Comparison of ENCODE assay signal across 16 cellular contexts in the genomic region with DNA sequence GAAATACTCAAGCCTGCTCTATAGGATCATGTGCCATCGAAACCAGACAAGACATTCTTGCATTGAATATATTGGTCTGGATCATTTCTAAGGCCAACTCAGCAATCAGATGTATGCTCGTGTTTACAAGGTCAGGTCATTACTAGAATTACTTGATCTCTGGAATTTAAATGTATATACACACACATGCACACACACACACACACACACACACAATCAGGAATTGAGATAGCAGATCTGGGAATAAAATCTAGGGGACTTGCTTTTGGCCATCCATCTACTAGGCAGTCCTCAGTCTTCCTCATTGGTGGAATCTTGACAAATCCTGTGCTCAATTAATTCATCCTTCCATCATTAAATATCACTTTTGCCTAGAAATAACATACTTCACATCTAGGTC. TPM values are rescaled to one million over a fixed set of nuclear protein-coding genes. Genes with fewer than 3 reads are reported as not detected.
DNase-seq lines count a peak whose midpoint lies in the region; ATAC-seq and TF ChIP-seq lines count a peak whose summit lies in the region.
"Had no signal": no experiment of that assay in that cellular context is flagged by ENCODE, and none has a peak within 500 bp of the region (broad histone marks: within the 10 kb centered on the region; RNA-seq: fewer than 3 reads in every experiment).

No MANE protein-coding gene starts in this region.

- no peak for ATAC-seq in activated CD8-positive, alpha-beta T cell treated with anti-CD3 and anti-CD28 coated beads, Interleukin-2, amount 10 ng/mL, durations not matched to agents 7 days and 5 days
- ATAC-seq in activated CD8-positive, alpha-beta T cell treated with anti-CD3 and anti-CD28 coated beads for 36 hours = no peak
- ATAC-seq in CD4-positive, CD25-positive, alpha-beta regulatory T cell (ENCODE audit: low read depth in 2 of 2) = no peak
- no peak for ATAC-seq in T-helper 17 cell

- no peaks in the 10 kb centered on the region for H3K9me3 Mint-ChIP-seq in activated CD8-positive, alpha-beta T cell treated with anti-CD3 and anti-CD28 coated beads, Interleukin-2, amount 10 ng/mL, durations not matched to agents 7 days and 5 days (ENCODE audit: insufficient read depth)
- H3K9me3 Mint-ChIP-seq in activated CD8-positive, alpha-beta T cell treated with anti-CD3 and anti-CD28 coated beads for 36 hours = no peaks in the 10 kb centered on the region
- no peaks in the 10 kb centered on the region for H3K9me3 Mint-ChIP-seq in CD4-positive, CD25-positive, alpha-beta regulatory T cell
- H3K9me3 Mint-ChIP-seq in immature natural killer cell = no peaks in the 10 kb centered on the region
- H3K9me3 Mint-ChIP-seq: HFFc6 had no signal

- H3K4me3 Mint-ChIP-seq in activated CD8-positive, alpha-beta T cell treated with anti-CD3 and anti-CD28 coated beads, Interleukin-2, amount 10 ng/mL, durations not matched to agents 7 days and 5 days = no peak overlapping the region
- no peak overlapping the region for H3K4me3 Mint-ChIP-seq in activated CD8-positive, alpha-beta T cell treated with anti-CD3 and anti-CD28 coated beads for 36 hours
- peak overlapping the region; percentile 69 to 95 (median 82) for H3K4me3 Mint-ChIP-seq in CD4-positive, CD25-positive, alpha-beta regulatory T cell
- H3K4me3 Mint-ChIP-seq in T-helper 17 cell = no peak overlapping the region
- H3K4me3 Mint-ChIP-seq in immature natural killer cell = peak overlapping the region in 4 of 5 donors; percentile 7 to 36 (median 22)
- H3K4me3 Mint-ChIP-seq: HFFc6 had no signal

- TF ChIP-seq CTCF in activated CD8-positive, alpha-beta T cell treated with anti-CD3 and anti-CD28 coated beads for 36 hours (IDR thresholded peaks at IDR 0.05) = no peak

- CTCF ChIA-PET in activated CD8-positive, alpha-beta T cell treated with anti-CD3 and anti-CD28 coated beads, Interleukin-2, amount 10 ng/mL, durations not matched to agents 7 days and 5 days (lab: Charles Lee) = no interaction called here
- CTCF ChIA-PET in activated CD8-positive, alpha-beta T cell treated with anti-CD3 and anti-CD28 coated beads for 36 hours (lab: Charles Lee) = no interaction called here

- H3K27me3 Mint-ChIP-seq in activated CD8-positive, alpha-beta T cell treated with anti-CD3 and anti-CD28 coated beads, Interleukin-2, amount 10 ng/mL, durations not matched to agents 7 days and 5 days (ENCODE audit: low read depth) = no peaks in the 10 kb centered on the region
- no peaks in the 10 kb centered on the region for H3K27me3 Mint-ChIP-seq in activated CD8-positive, alpha-beta T cell treated with anti-CD3 and anti-CD28 coated beads for 36 hours
- H3K27me3 Mint-ChIP-seq in CD4-positive, CD25-positive, alpha-beta regulatory T cell = no peaks in the 10 kb centered on the region
- no peaks in the 10 kb centered on the region for H3K27me3 Mint-ChIP-seq in T-helper 17 cell
- peaks cover 4 to 19% (median 10%) of the 10 kb centered on the region in 3 donors for H3K27me3 Mint-ChIP-seq in immature natural killer cell (ENCODE audit: low read depth in 3 of 3)

- H3K27ac ChIP-seq in CD4-positive, CD25-positive, alpha-beta regulatory T cell (ENCODE audit: insufficient read depth, low read length, poor library complexity, severe bottlenecking) = peak overlapping the region; percentile 75
- H3K27ac ChIP-seq: PC-9 had no signal

- peak overlapping the region; percentile 40 for H3K27ac Mint-ChIP-seq in activated CD8-positive, alpha-beta T cell treated with anti-CD3 and anti-CD28 coated beads, Interleukin-2, amount 10 ng/mL, durations not matched to agents 7 days and 5 days
- H3K27ac Mint-ChIP-seq in activated CD8-positive, alpha-beta T cell treated with anti-CD3 and anti-CD28 coated beads for 36 hours = no peak overlapping the region
- H3K27ac Mint-ChIP-seq in CD4-positive, CD25-positive, alpha-beta regulatory T cell = peak overlapping the region; percentile 68 to 98 (median 88)
- peak overlapping the region; percentile 55 for H3K27ac Mint-ChIP-seq in T-helper 17 cell
- H3K27ac Mint-ChIP-seq in immature natural killer cell = peak overlapping the region; percentile 65 to 77 (median 72)
- H3K27ac Mint-ChIP-seq: HFFc6 had no signal

- peaks cover 11% of the 10 kb centered on the region for H3K36me3 ChIP-seq in CD4-positive, CD25-positive, alpha-beta regulatory T cell (ENCODE audit: control insufficient read depth, insufficient read depth, low read length)

- DNase-seq in activated CD8-positive, alpha-beta T cell treated with anti-CD3 and anti-CD28 coated beads, Interleukin-2, amount 10 ng/mL, durations not matched to agents 7 days and 5 days = no peak
- DNase-seq in activated CD8-positive, alpha-beta T cell treated with anti-CD3 and anti-CD28 coated beads for 36 hours = no peak
- DNase-seq in CD4-positive, CD25-positive, alpha-beta regulatory T cell = no peak
- DNase-seq in T-helper 17 cell (no peak), immature natural killer cell (no peak), T1000 (lab: John Stamatoyannopoulos, UW) (no peak), DMS53 treated with DMSO at 0.1 percent for 48 hours (lab: John Stamatoyannopoulos, UW; ENCODE audit: unreplicated experiment) (no peak), NCI-H1436 (lab: John Stamatoyannopoulos, UW) (no peak)
- DNase-seq: 8988T, GOT3, HFFc6, KG1, NCI-H1048, NCI-H1694, NCI-H524, PC-9 had no signal

- intact Hi-C loops in activated CD8-positive, alpha-beta T cell treated with anti-CD3 and anti-CD28 coated beads for 36 hours (cut with micrococcal nuclease) = no loop called here

- H3K4me1 ChIP-seq in CD4-positive, CD25-positive, alpha-beta regulatory T cell (ENCODE audit: control insufficient read depth, insufficient read depth, low read length, poor library complexity, severe bottlenecking) = peaks cover 80% of the 10 kb centered on the region

- H3K9me3 ChIP-seq in CD4-positive, CD25-positive, alpha-beta regulatory T cell (ENCODE audit: control insufficient read depth in 2 of 2, low read length in 2 of 2) = no peaks in the 10 kb centered on the region
- H3K9me3 ChIP-seq in T-helper 17 cell (ENCODE audit: control insufficient read depth, low read length, poor library complexity, severe bottlenecking) = no peaks in the 10 kb centered on the region

- H3K27me3 ChIP-seq in CD4-positive, CD25-positive, alpha-beta regulatory T cell (ENCODE audit: control insufficient read depth, insufficient read depth, low read length) = no peaks in the 10 kb centered on the region

- H3K4me1 Mint-ChIP-seq in activated CD8-positive, alpha-beta T cell treated with anti-CD3 and anti-CD28 coated beads, Interleukin-2, amount 10 ng/mL, durations not matched to agents 7 days and 5 days (ENCODE audit: low read depth) = peaks cover 67% of the 10 kb centered on the region
- peaks cover 54% of the 10 kb centered on the region for H3K4me1 Mint-ChIP-seq in activated CD8-positive, alpha-beta T cell treated with anti-CD3 and anti-CD28 coated beads for 36 hours (ENCODE audit: low read depth)
- H3K4me1 Mint-ChIP-seq in CD4-positive, CD25-positive, alpha-beta regulatory T cell = peaks cover 49 to 82% (median 62%) of the 10 kb centered on the region in 4 donors
- H3K4me1 Mint-ChIP-seq in T-helper 17 cell (peaks cover 62% of the 10 kb centered on the region), immature natural killer cell (peaks cover 77 to 86% of the 10 kb centered on the region in 2 donors)

- H3K4me3 ChIP-seq in CD4-positive, CD25-positive, alpha-beta regulatory T cell (ENCODE audit: low read depth, low read length) = peak overlapping the region; percentile 56
- H3K4me3 ChIP-seq: PC-9 had no signal

- H3K36me3 Mint-ChIP-seq in activated CD8-positive, alpha-beta T cell treated with anti-CD3 and anti-CD28 coated beads, Interleukin-2, amount 10 ng/mL, durations not matched to agents 7 days and 5 days (ENCODE audit: low read depth) = peaks cover 46% of the 10 kb centered on the region
- H3K36me3 Mint-ChIP-seq in activated CD8-positive, alpha-beta T cell treated with anti-CD3 and anti-CD28 coated beads for 36 hours (ENCODE audit: low read depth) = peaks cover 7% of the 10 kb centered on the region
- H3K36me3 Mint-ChIP-seq in CD4-positive, CD25-positive, alpha-beta regulatory T cell = peaks cover 26% of the 10 kb centered on the region
- H3K36me3 Mint-ChIP-seq in T-helper 17 cell (ENCODE audit: low read depth) = peaks cover 2% of the 10 kb centered on the region
- H3K36me3 Mint-ChIP-seq in immature natural killer cell = peaks cover 0 to 8% (median 7%) of the 10 kb centered on the region in 3 donors

- POLR2A ChIA-PET in activated CD8-positive, alpha-beta T cell treated with anti-CD3 and anti-CD28 coated beads, Interleukin-2, amount 10 ng/mL, durations not matched to agents 7 days and 5 days (lab: Charles Lee) = no interaction called here
- POLR2A ChIA-PET in activated CD8-positive, alpha-beta T cell treated with anti-CD3 and anti-CD28 coated beads for 36 hours (lab: Charles Lee) = interaction anchor here (0.6 kb wide), 1 partner anchor 52 kb away, joined by 4 read pairs; no protein-coding TSS in a partner anchor

RNA-seq across cellular contexts. Expression of gene OPTN, which starts 3.6 kb away (rescaled TPM):
- 10 to 100 TPM; 72.4 to 73.8 TPM for total RNA-seq in activated CD8-positive, alpha-beta T cell treated with anti-CD3 and anti-CD28 coated beads, Interleukin-2, amount 10 ng/mL, durations not matched to agents 7 days and 5 days
- 10 to 100 TPM; 32.0 to 33.0 TPM for total RNA-seq in activated CD8-positive, alpha-beta T cell treated with anti-CD3 and anti-CD28 coated beads for 36 hours
- total RNA-seq in CD4-positive, CD25-positive, alpha-beta regulatory T cell = 209 TPM
- polyA plus RNA-seq in CD4-positive, CD25-positive, alpha-beta regulatory T cell = 100 to 1,000 TPM in 2 of 4 donors, 10 to 100 TPM in 2; 71.9 to 113 (median 88.2) TPM
- total RNA-seq in T-helper 17 cell = 100 to 1,000 TPM; 158 to 160 TPM
- 100 to 1,000 TPM in 1 of 3 donors, 10 to 100 TPM in 2; 35.4 to 103 (median 71.8) TPM for polyA plus RNA-seq in immature natural killer cell

RNA-seq across cellular contexts. Expression of gene MCM10, which starts 57.8 kb away (rescaled TPM):
- total RNA-seq in activated CD8-positive, alpha-beta T cell treated with anti-CD3 and anti-CD28 coated beads, Interleukin-2, amount 10 ng/mL, durations not matched to agents 7 days and 5 days = 10 to 100 TPM; 68.3 to 73.5 TPM
- total RNA-seq in activated CD8-positive, alpha-beta T cell treated with anti-CD3 and anti-CD28 coated beads for 36 hours = 10 to 100 TPM; 65.4 to 69.0 TPM
- total RNA-seq in CD4-positive, CD25-positive, alpha-beta regulatory T cell = 2.1 TPM
- 1 to 10 TPM in 1 of 4 donors, under 1 TPM in 3; 0.19 to 1.4 (median 0.43) TPM for polyA plus RNA-seq in CD4-positive, CD25-positive, alpha-beta regulatory T cell
- under 1 TPM; 0.34 to 0.47 TPM for total RNA-seq in T-helper 17 cell
- polyA plus RNA-seq in immature natural killer cell = under 1 TPM; 0.13 to 0.58 (median 0.55) TPM

Comparison
In these comparisons a context has a peak if more than half of its experiments do, and no peak if none do; other contexts are left out.
1. H3K4me3 Mint-ChIP-seq: peak in CD4-positive, CD25-positive, alpha-beta regulatory T cell (4 of 4) and immature natural killer cell (4 of 5); none in activated CD8-positive, alpha-beta T cell treated with anti-CD3 and anti-CD28 coated beads, Interleukin-2, amount 10 ng/mL, durations not matched to agents 7 days and 5 days (single experiment), activated CD8-positive, alpha-beta T cell treated with anti-CD3 and anti-CD28 coated beads for 36 hours (single experiment) and T-helper 17 cell (single experiment).
2. RNA of gene MCM10, which starts 57.8 kb away (total RNA-seq): 68.3 to 73.5 TPM in activated CD8-positive, alpha-beta T cell treated with anti-CD3 and anti-CD28 coated beads, Interleukin-2, amount 10 ng/mL, durations not matched to agents 7 days and 5 days and 65.4 to 69.0 TPM in activated CD8-positive, alpha-beta T cell treated with anti-CD3 and anti-CD28 coated beads for 36 hours; 2.1 TPM in CD4-positive, CD25-positive, alpha-beta regulatory T cell (single experiment) and 0.34 to 0.47 TPM in T-helper 17 cell; every median in the first group is over 10 times any median in the second.